Comparison of ENCODE assay signal across 8 cellular contexts in genomic region chr19:12806242-12807131, GRCh38. TPM values are rescaled to one million over a fixed set of nuclear protein-coding genes. Genes with fewer than 3 reads are reported as not detected.
A peak's percentile ranks its signal among the peaks of the same experiment; 100 is the strongest.
DNase-seq lines count a peak whose midpoint lies in the region; ATAC-seq and TF ChIP-seq lines count a peak whose summit lies in the region.

TSS of gene RNASEH2A (plus strand) at chr19:12806584. CDS start at chr19:12806674, 90 bp downstream.

- H3K4me3 Mint-ChIP-seq in activated CD4-positive, alpha-beta memory T cell treated with anti-CD3 and anti-CD28 coated beads for 36 hours, result peak within 1 kb of the TSS; percentile 92

- 5% methylated on average over 68 of the region's 68 CpGs for WGBS in ectodermal cell, 2 experiments

- H3K9me3 Mint-ChIP-seq in activated CD4-positive, alpha-beta memory T cell treated with anti-CD3 and anti-CD28 coated beads for 36 hours, result no peaks in the 10 kb centered on the region

- H3K9me3 ChIP-seq in ectodermal cell (ENCODE audit: control insufficient read depth, low read length) (no peaks in the 10 kb centered on the region), lower lobe of right lung (no peaks in the 10 kb centered on the region)

- ATAC-seq in GM19035 (IDR thresholded peaks at IDR 0.05; ENCODE audit: unreplicated experiment) (peak; percentile 77), HG03469 (IDR thresholded peaks at IDR 0.05; ENCODE audit: unreplicated experiment) (peak; percentile 39), lower lobe of right lung (peak; percentile 93 to 95)

- H3K36me3 Mint-ChIP-seq in activated CD4-positive, alpha-beta memory T cell treated with anti-CD3 and anti-CD28 coated beads for 36 hours, result peaks cover 17% of the 10 kb centered on the region

- intact Hi-C loops in activated CD4-positive, alpha-beta memory T cell treated with anti-CD3 and anti-CD28 coated beads for 36 hours (cut with micrococcal nuclease), result no loop called here
- intact Hi-C loops in lower lobe of right lung (cut with DNase I), result no loop called here

- no peak within 1 kb of the TSS for H3K27ac ChIP-seq in ectodermal cell (ENCODE audit: insufficient read depth, low read depth, low read length, poor library complexity, severe bottlenecking)
- peak within 1 kb of the TSS; percentile 79 for H3K27ac ChIP-seq in lower lobe of right lung

- H3K4me1 ChIP-seq in ectodermal cell (ENCODE audit: control insufficient read depth, insufficient read depth, low read length), result peaks cover 5% of the 10 kb centered on the region
- peaks cover 22% of the 10 kb centered on the region for H3K4me1 ChIP-seq in lower lobe of right lung

- peak within 1 kb of the TSS; percentile 83 for H3K27ac Mint-ChIP-seq in activated CD4-positive, alpha-beta memory T cell treated with anti-CD3 and anti-CD28 coated beads for 36 hours

- TF ChIP-seq CTCF in lower lobe of right lung (IDR thresholded peaks at IDR 0.05), result no peak

- POLR2A ChIA-PET in activated CD4-positive, alpha-beta memory T cell treated with anti-CD3 and anti-CD28 coated beads for 36 hours (lab: Charles Lee), result interaction anchor here (0.6 to 1.6 kb wide), 6 partner anchors 9 to 107 kb away, joined by 3 to 5 read pairs (median 3); partner anchors contain the start of gene JUNB

- H3K27me3 ChIP-seq in ectodermal cell (ENCODE audit: control insufficient read depth, insufficient read depth, low read length, poor library complexity, severe bottlenecking) (peaks cover 9% of the 10 kb centered on the region), lower lobe of right lung (ENCODE audit: low read depth) (no peaks in the 10 kb centered on the region)

- H3K27me3 Mint-ChIP-seq in activated CD4-positive, alpha-beta memory T cell treated with anti-CD3 and anti-CD28 coated beads for 36 hours, result no peaks in the 10 kb centered on the region

- peak within 1 kb of the TSS; percentile 70 for H3K4me3 ChIP-seq in ectodermal cell (ENCODE audit: insufficient read depth, low read depth, low read length)
- H3K4me3 ChIP-seq in lower lobe of right lung, result peak within 1 kb of the TSS; percentile 78

- CTCF ChIA-PET in activated CD4-positive, alpha-beta memory T cell treated with anti-CD3 and anti-CD28 coated beads for 36 hours (lab: Charles Lee), result interaction anchor here (0.7 to 18.0 kb wide), 10 partner anchors 9 to 79 kb away, joined by 3 to 636 read pairs (median 6); partner anchors contain the start of gene TRIR

- DNase-seq in AG20443 (ENCODE audit: low spot score) (peak; percentile 98), NCI-H748 treated with DMSO at 0.1 percent for 48 hours (lab: John Stamatoyannopoulos, UW) (peak; percentile 55), lower lobe of right lung (peak; percentile 94)
- DNase-seq in activated CD4-positive, alpha-beta memory T cell treated with anti-CD3 and anti-CD28 coated beads for 36 hours, result peak; percentile 93
- peak in 2 of 3 donors; percentile 67 to 75 for DNase-seq in stimulated activated CD4-positive, alpha-beta T cell treated with anti-CD3 and anti-CD28 coated beads, TNF-alpha, amount 100 ng/mL, for 1 hour (ENCODE audit: low read depth in 3 of 3, low spot score in 1 of 3)

- H3K4me1 Mint-ChIP-seq in activated CD4-positive, alpha-beta memory T cell treated with anti-CD3 and anti-CD28 coated beads for 36 hours (ENCODE audit: low read depth), result peaks cover 20% of the 10 kb centered on the region

- H3K36me3 ChIP-seq in ectodermal cell (ENCODE audit: control insufficient read depth, insufficient read depth, low read length), result peaks cover 20% of the 10 kb centered on the region
- no peaks in the 10 kb centered on the region for H3K36me3 ChIP-seq in lower lobe of right lung

RNA-seq across cellular contexts. Expression of gene RNASEH2A, which starts in this region (rescaled TPM):
- 10 to 100 TPM; 61.9 to 66.8 TPM for total RNA-seq in activated CD4-positive, alpha-beta memory T cell treated with anti-CD3 and anti-CD28 coated beads for 36 hours
- polyA plus RNA-seq in ectodermal cell (2013, experiment 1 of 4), result 86.4 TPM
- 81.8 TPM for polyA plus RNA-seq in ectodermal cell (2013, experiment 2 of 4)
- polyA plus RNA-seq in ectodermal cell (2013, experiment 3 of 4), result 66.9 TPM
- polyA plus RNA-seq in ectodermal cell (2013, experiment 4 of 4), result 64.8 TPM
- total RNA-seq in lower lobe of right lung, result 10.9 TPM

Comparison
In these comparisons a context has a peak if more than half of its experiments do, and no peak if none do; other contexts are left out.
1. ATAC-seq: peak in every context shown above with its lines; median percentile 94 in lower lobe of right lung; 77 in GM19035; 39 in HG03469.